16 cellular contexts compared by ENCODE assay signal in the genomic region with DNA sequence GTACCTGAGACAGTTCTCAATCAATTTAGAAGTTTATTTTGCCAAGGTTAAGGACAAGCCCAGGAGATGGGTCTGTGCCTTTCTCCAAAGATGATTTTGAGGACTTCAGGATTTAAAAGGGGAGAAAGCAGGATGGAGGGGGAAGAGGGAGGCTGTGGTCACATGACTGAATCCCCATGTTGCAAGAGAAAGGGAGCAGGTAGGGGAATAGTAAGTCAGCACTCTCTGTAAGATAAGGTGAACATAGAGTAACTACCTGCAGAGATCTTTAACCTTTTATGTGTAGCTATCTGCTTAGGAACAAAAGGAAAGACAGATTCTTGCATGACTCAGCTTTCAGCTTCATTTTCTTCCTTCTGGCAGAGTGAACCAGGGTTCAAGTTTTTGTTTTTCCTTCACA. TPM values are rescaled to one million over a fixed set of nuclear protein-coding genes. Genes with fewer than 3 reads are reported as not detected.
DNase-seq lines count a peak whose midpoint lies in the region; ATAC-seq and TF ChIP-seq lines count a peak whose summit lies in the region.
"Had no signal": no experiment of that assay in that cellular context is flagged by ENCODE, and none has a peak within 500 bp of the region (broad histone marks: within the 10 kb centered on the region; RNA-seq: fewer than 3 reads in every experiment).

No MANE protein-coding gene starts in this region.

- no peak overlapping the region for H3K56ac ChIP-seq in H9 (ENCODE audit: insufficient read length, low read depth, low read length)

- no peak overlapping the region for H3K4me2 ChIP-seq in H9 (ENCODE audit: insufficient read depth, insufficient read length, low read length)
- H3K4me2 ChIP-seq: BLaER1 had no signal

- intact Hi-C loops in CD14-positive monocyte (cut with micrococcal nuclease): no loop called here
- intact Hi-C loops in activated CD8-positive, alpha-beta T cell treated with anti-CD3 and anti-CD28 coated beads for 36 hours (cut with micrococcal nuclease): no loop called here

- CTCF ChIA-PET in activated CD8-positive, alpha-beta T cell treated with anti-CD3 and anti-CD28 coated beads for 36 hours (lab: Charles Lee): interaction anchor here (1.1 to 3.0 kb wide), 7 partner anchors 10 to 237 kb away, joined by 3 to 24 read pairs (median 6); no protein-coding TSS in a partner anchor

- H3T11ph ChIP-seq in H9 (ENCODE audit: low read length): no peak overlapping the region

- no peak for DNase-seq in CD14-positive monocyte (ENCODE audit: low spot score)
- DNase-seq in H9: no peak
- DNase-seq in activated CD8-positive, alpha-beta T cell treated with anti-CD3 and anti-CD28 coated beads for 36 hours: no peak
- no peak for DNase-seq in memory B cell (ENCODE audit: low spot score in 2 of 2)
- DNase-seq in NCI-H1417 (lab: John Stamatoyannopoulos, UW): no peak
- no peak for DNase-seq in iPS-NIHi11 (ENCODE audit: low spot score)
- DNase-seq: activated T-cell treated with anti-CD3 and anti-CD28 coated beads, Interleukin-2, amount 50 U/mL, for 1 hour; NCI-H1048; NCI-H748 treated with DMSO at 0.1 percent for 48 hours had no signal

- H3K9ac ChIP-seq in H9 (ENCODE audit: extremely low read depth, insufficient read length, low read length): no peak overlapping the region
- H3K9ac ChIP-seq: BLaER1 had no signal

- H3K23me2 ChIP-seq in H9 (ENCODE audit: insufficient read length, low read depth, low read length, poor library complexity, severe bottlenecking): no peaks in the 10 kb centered on the region

- H2BK20ac ChIP-seq in H9 (ENCODE audit: low read depth, low read length, poor library complexity, severe bottlenecking): no peak overlapping the region

- no peak overlapping the region for H2BK15ac ChIP-seq in H9 (ENCODE audit: low read depth, low read length)

- peaks cover 29% of the 10 kb centered on the region for H3K4me1 Mint-ChIP-seq in CD14-positive monocyte
- peaks cover 13 to 17% of the 10 kb centered on the region in 2 experiments for H3K4me1 Mint-ChIP-seq in H9
- peaks cover 52% of the 10 kb centered on the region for H3K4me1 Mint-ChIP-seq in activated CD8-positive, alpha-beta T cell treated with anti-CD3 and anti-CD28 coated beads for 36 hours (ENCODE audit: low read depth)
- peaks cover 18% of the 10 kb centered on the region for H3K4me1 Mint-ChIP-seq in memory B cell

- no peaks in the 10 kb centered on the region for H3K79me1 ChIP-seq in H9 (ENCODE audit: insufficient read depth, low read depth, low read length, poor library complexity, severe bottlenecking)

- no peak overlapping the region for H3K23ac ChIP-seq in H9 (ENCODE audit: insufficient read length, low read depth, low read length)

- no peaks in the 10 kb centered on the region for H3K9me3 ChIP-seq in H9 (ENCODE audit: control insufficient read depth, low read depth, low read length)
- H3K9me3 ChIP-seq: BLaER1, spleen, tibial nerve had no signal

- no peak overlapping the region for H3K27ac ChIP-seq in H9 (ENCODE audit: insufficient read length, low read depth, low read length)
- H3K27ac ChIP-seq: BLaER1, tibial nerve had no signal

- H3K4me3 Mint-ChIP-seq in CD14-positive monocyte (no peak overlapping the region), H9 (no peak overlapping the region), memory B cell (no peak overlapping the region)
- no peak overlapping the region for H3K4me3 Mint-ChIP-seq in activated CD8-positive, alpha-beta T cell treated with anti-CD3 and anti-CD28 coated beads for 36 hours
- H3K4me3 Mint-ChIP-seq: central memory CD8-positive, alpha-beta T cell; IgD-negative memory B cell had no signal

- no peak for TF ChIP-seq CTCF in CD14-positive monocyte (IDR thresholded peaks at IDR 0.05)
- TF ChIP-seq CTCF in H9 (conservative IDR thresholded peaks at IDR 0.05): no peak
- no peak for TF ChIP-seq CTCF in activated CD8-positive, alpha-beta T cell treated with anti-CD3 and anti-CD28 coated beads for 36 hours (IDR thresholded peaks at IDR 0.05)

- no peak overlapping the region for H4K5ac ChIP-seq in H9 (ENCODE audit: insufficient read length, low read depth, low read length)

- H3K27ac Mint-ChIP-seq in CD14-positive monocyte: peak overlapping the region in 5 of 7 donors; percentile 33 to 81 (median 64)
- peak overlapping the region in 2 of 3 experiments; percentile 8 to 69; a peak in 3 of 7 replicates for H3K27ac Mint-ChIP-seq in H9
- peak overlapping the region; percentile 66 for H3K27ac Mint-ChIP-seq in activated CD8-positive, alpha-beta T cell treated with anti-CD3 and anti-CD28 coated beads for 36 hours
- H3K27ac Mint-ChIP-seq in memory B cell: peak overlapping the region; percentile 64

- H4K8ac ChIP-seq in H9 (replicated peaks; ENCODE audit: insufficient read length, low read depth, low read length): no peak overlapping the region

- no peak overlapping the region for H3K18ac ChIP-seq in H9 (ENCODE audit: insufficient read length, low read depth, low read length)

- POLR2A ChIA-PET in activated CD8-positive, alpha-beta T cell treated with anti-CD3 and anti-CD28 coated beads for 36 hours (lab: Charles Lee): interaction anchor here (1.6 kb wide), 1 partner anchor 25 kb away, joined by 8 read pairs; no protein-coding TSS in a partner anchor

- ATAC-seq in activated CD8-positive, alpha-beta T cell treated with anti-CD3 and anti-CD28 coated beads for 36 hours: no peak
- ATAC-seq in memory B cell (ENCODE audit: low read depth) (no peak), HG03378 (IDR thresholded peaks at IDR 0.05; ENCODE audit: unreplicated experiment) (no peak), HG02884 (IDR thresholded peaks at IDR 0.05; ENCODE audit: unreplicated experiment) (no peak)

- H3K79me2 ChIP-seq in H9 (ENCODE audit: insufficient read depth, low read length): no peaks in the 10 kb centered on the region

- H3K27me3 Mint-ChIP-seq in CD14-positive monocyte (ENCODE audit: low read depth in 3 of 3): no peaks in the 10 kb centered on the region
- no peaks in the 10 kb centered on the region for H3K27me3 Mint-ChIP-seq in H9 (ENCODE audit: low read depth)
- H3K27me3 Mint-ChIP-seq in activated CD8-positive, alpha-beta T cell treated with anti-CD3 and anti-CD28 coated beads for 36 hours: no peaks in the 10 kb centered on the region
- H3K27me3 Mint-ChIP-seq in memory B cell: no peaks in the 10 kb centered on the region
- H3K27me3 Mint-ChIP-seq: central memory CD8-positive, alpha-beta T cell; IgD-negative memory B cell had no signal

- no peak overlapping the region for H2BK12ac ChIP-seq in H9 (ENCODE audit: insufficient read length, low read depth, low read length)

- H4K91ac ChIP-seq in H9 (ENCODE audit: insufficient read length, low read depth, low read length): no peak overlapping the region

- H2BK5ac ChIP-seq in H9 (ENCODE audit: insufficient read length, low read length): no peak overlapping the region

- no peak overlapping the region for H3K4ac ChIP-seq in H9 (ENCODE audit: low read depth, low read length)

- no peaks in the 10 kb centered on the region for H4K20me1 ChIP-seq in H9 (ENCODE audit: control insufficient read depth, insufficient read depth, insufficient read length)

- no peak overlapping the region for H2AFZ ChIP-seq in H9 (ENCODE audit: low read length)

- H3K9me3 Mint-ChIP-seq in CD14-positive monocyte (no peaks in the 10 kb centered on the region), H9 (no peaks in the 10 kb centered on the region), memory B cell (no peaks in the 10 kb centered on the region)
- no peaks in the 10 kb centered on the region for H3K9me3 Mint-ChIP-seq in activated CD8-positive, alpha-beta T cell treated with anti-CD3 and anti-CD28 coated beads for 36 hours
- H3K9me3 Mint-ChIP-seq: central memory CD8-positive, alpha-beta T cell; IgD-negative memory B cell had no signal

- H3K14ac ChIP-seq in H9 (ENCODE audit: insufficient read depth, low read length): no peak overlapping the region

- H3K4me1 ChIP-seq in H9 (ENCODE audit: insufficient read depth, low read length): no peaks in the 10 kb centered on the region

- no peak overlapping the region for H2BK120ac ChIP-seq in H9 (ENCODE audit: low read depth, low read length, poor library complexity, severe bottlenecking)

- peaks cover 38 to 64% of the 10 kb centered on the region in 2 donors for H3K36me3 Mint-ChIP-seq in CD14-positive monocyte
- H3K36me3 Mint-ChIP-seq in H9 (ENCODE audit: insufficient read depth in 1 of 3, low read depth in 3 of 3): peaks cover 0 to 9% (median 3%) of the 10 kb centered on the region in 3 experiments; a peak in 4 of 7 replicates
- peaks cover 33% of the 10 kb centered on the region for H3K36me3 Mint-ChIP-seq in activated CD8-positive, alpha-beta T cell treated with anti-CD3 and anti-CD28 coated beads for 36 hours (ENCODE audit: low read depth)
- H3K36me3 Mint-ChIP-seq in memory B cell: peaks cover 14% of the 10 kb centered on the region

- H2AK5ac ChIP-seq in H9 (ENCODE audit: insufficient read length, low read length): no peak overlapping the region

- no peaks in the 10 kb centered on the region for H3K27me3 ChIP-seq in H9 (ENCODE audit: insufficient read depth, low read length)
- H3K27me3 ChIP-seq: BLaER1, spleen, tibial nerve had no signal

RNA-seq across cellular contexts. Expression of a gene that starts 25.9 kb away (rescaled TPM):
- 10 to 100 TPM; 54.9 to 66.0 TPM for polyA plus RNA-seq in CD14-positive monocyte
- total RNA-seq in H9 (2021): 24.8 and 29.6 TPM in 2 replicates
- total RNA-seq in activated CD8-positive, alpha-beta T cell treated with anti-CD3 and anti-CD28 coated beads for 36 hours: 10 to 100 TPM; 52.3 to 59.3 TPM
